ENCODE assay signal across 14 cellular contexts in the genomic region with DNA sequence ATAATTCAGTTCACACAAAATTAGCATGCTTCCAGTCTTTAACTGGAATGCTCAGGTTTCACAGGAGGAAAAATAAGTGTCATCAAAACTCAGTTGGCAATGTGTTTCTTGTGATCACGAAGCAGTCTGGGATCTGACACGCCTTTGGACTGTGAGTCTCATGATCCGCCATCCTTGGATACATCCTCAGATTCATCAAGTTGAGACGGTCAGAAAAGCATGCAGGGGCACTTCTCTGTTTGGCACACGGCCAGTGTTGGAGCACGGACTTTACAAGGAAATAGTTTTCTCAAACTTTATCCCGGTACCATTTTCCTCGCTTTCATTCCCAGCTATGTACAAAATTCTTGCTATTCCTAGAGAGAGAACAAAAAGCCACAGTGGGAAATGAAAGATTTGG.
DNase-seq lines count a peak whose midpoint lies in the region; ATAC-seq and TF ChIP-seq lines count a peak whose summit lies in the region.
"Had no signal": no experiment of that assay in that cellular context is flagged by ENCODE, and none has a peak within 500 bp of the region (broad histone marks: within the 10 kb centered on the region; RNA-seq: fewer than 3 reads in every experiment).

No MANE protein-coding gene starts in this region.

- no peak for TF ChIP-seq POLR2A in gastroesophageal sphincter (IDR thresholded peaks at IDR 0.05)

- no peaks in the 10 kb centered on the region for H3K27me3 ChIP-seq in mammary epithelial cell (ENCODE audit: insufficient read depth, low read length)
- peaks cover 23% of the 10 kb centered on the region for H3K27me3 ChIP-seq in gastroesophageal sphincter

- H3K4me3 Mint-ChIP-seq in MCF 10A (ENCODE audit: unreplicated experiment), result no peak overlapping the region
- H3K4me3 Mint-ChIP-seq in activated CD8-positive, alpha-beta T cell treated with anti-CD3 and anti-CD28 coated beads, Interleukin-2, amount 10 ng/mL, durations not matched to agents 7 days and 5 days, result no peak overlapping the region
- H3K4me3 Mint-ChIP-seq in mesothelial cell of epicardium, result no peak overlapping the region
- H3K4me3 Mint-ChIP-seq: HFFc6 had no signal

- no TSS peak for BruUV-seq in mammary epithelial cell (replicated peaks; lab: Mats Ljungman, UMichigan)
- no TSS peak for BruUV-seq in MCF 10A (replicated peaks; lab: Mats Ljungman, UMichigan)

- no peak for ATAC-seq in activated CD8-positive, alpha-beta T cell treated with anti-CD3 and anti-CD28 coated beads, Interleukin-2, amount 10 ng/mL, durations not matched to agents 7 days and 5 days
- ATAC-seq in gastroesophageal sphincter, result no peak
- ATAC-seq: Panc1, Right ventricle myocardium inferior had no signal

- no peak for TF ChIP-seq EP300 in gastroesophageal sphincter (IDR thresholded peaks at IDR 0.05)

- intact Hi-C loops in mammary epithelial cell (cut with micrococcal nuclease), result no loop called here
- intact Hi-C loops in MCF 10A (cut with micrococcal nuclease), result no loop called here

- H3K4me3 ChIP-seq in mammary epithelial cell (replicated peaks in 1 of 3; ENCODE audit: insufficient read depth in 1 of 3, low read depth in 2 of 3, low read length in 3 of 3), result no peak overlapping the region
- no peak overlapping the region for H3K4me3 ChIP-seq in gastroesophageal sphincter

- H3K9me3 Mint-ChIP-seq in MCF 10A (ENCODE audit: unreplicated experiment), result no peaks in the 10 kb centered on the region
- H3K9me3 Mint-ChIP-seq in activated CD8-positive, alpha-beta T cell treated with anti-CD3 and anti-CD28 coated beads, Interleukin-2, amount 10 ng/mL, durations not matched to agents 7 days and 5 days (ENCODE audit: insufficient read depth), result no peaks in the 10 kb centered on the region
- no peaks in the 10 kb centered on the region for H3K9me3 Mint-ChIP-seq in mesothelial cell of epicardium

- H3K27ac ChIP-seq in mammary epithelial cell (ENCODE audit: insufficient read depth, low read depth, low read length) (no peak overlapping the region), gastroesophageal sphincter (no peak overlapping the region)

- dilution Hi-C loops in mammary epithelial cell (cut with HindIII; ENCODE audit: low sequenced_read_pairs), result loop anchor here (5.0 kb wide), 1 partner anchor 86 kb away; no protein-coding TSS in a partner anchor

- H3K4me1 Mint-ChIP-seq in MCF 10A (ENCODE audit: insufficient read depth, unreplicated experiment) (no peaks in the 10 kb centered on the region), mesothelial cell of epicardium (peaks cover 56% of the 10 kb centered on the region)
- H3K4me1 Mint-ChIP-seq in activated CD8-positive, alpha-beta T cell treated with anti-CD3 and anti-CD28 coated beads, Interleukin-2, amount 10 ng/mL, durations not matched to agents 7 days and 5 days (ENCODE audit: low read depth), result peaks cover 20% of the 10 kb centered on the region

- no peaks in the 10 kb centered on the region for H4K20me1 ChIP-seq in mammary epithelial cell (ENCODE audit: insufficient read depth, low read length)

- H3K36me3 ChIP-seq in mammary epithelial cell (ENCODE audit: insufficient read depth, low read length) (no peaks in the 10 kb centered on the region), gastroesophageal sphincter (no peaks in the 10 kb centered on the region)

- CTCF ChIA-PET in mammary epithelial cell (lab: Charles Lee; ENCODE audit: low non-redundant PET) (no interaction called here), MCF 10A (lab: Yijun Ruan, JAX) (interaction anchor here (0.6 to 1.3 kb wide), 3 partner anchors 11 to 316 kb away, joined by 3 read pairs; no protein-coding TSS in a partner anchor)
- CTCF ChIA-PET in activated CD8-positive, alpha-beta T cell treated with anti-CD3 and anti-CD28 coated beads, Interleukin-2, amount 10 ng/mL, durations not matched to agents 7 days and 5 days (lab: Charles Lee), result interaction anchor here (0.8 to 4.8 kb wide), 23 partner anchors 9 to 315 kb away, joined by 3 to 166 read pairs (median 8); no protein-coding TSS in a partner anchor

- in situ Hi-C loops in mammary epithelial cell (cut with MboI; ENCODE audit: low sequenced_read_pairs in 2 of 2), result no loop called here

- H3K4me2 ChIP-seq in mammary epithelial cell (ENCODE audit: insufficient read depth, low read depth, low read length), result no peak overlapping the region

- no peaks in the 10 kb centered on the region for H3K79me2 ChIP-seq in mammary epithelial cell (ENCODE audit: insufficient read depth, low read length)

- TF ChIP-seq CTCF in mammary epithelial cell (conservative IDR thresholded peaks at IDR 0.05 in 1 of 2, IDR thresholded peaks at IDR 0.05 in 1 of 2; ENCODE audit: extremely low read depth in 1 of 2, insufficient read depth in 1 of 2, low read depth in 1 of 2, low read length in 2 of 2), result no peak
- TF ChIP-seq CTCF in MCF 10A (IDR thresholded peaks at IDR 0.05; ENCODE audit: unreplicated experiment), result no peak
- TF ChIP-seq CTCF in mesothelial cell of epicardium (IDR thresholded peaks at IDR 0.05; ENCODE audit: unreplicated experiment), result no peak
- TF ChIP-seq CTCF in gastroesophageal sphincter (IDR thresholded peaks at IDR 0.05), result no peak

- H3K4me1 ChIP-seq in mammary epithelial cell (ENCODE audit: insufficient read depth, low read length) (no peaks in the 10 kb centered on the region), gastroesophageal sphincter (no peaks in the 10 kb centered on the region)

- POLR2A ChIA-PET in MCF 10A (lab: Yijun Ruan, JAX), result interaction anchor here (0.7 kb wide), 1 partner anchor 314 kb away, joined by 3 read pairs; no protein-coding TSS in a partner anchor
- POLR2A ChIA-PET in activated CD8-positive, alpha-beta T cell treated with anti-CD3 and anti-CD28 coated beads, Interleukin-2, amount 10 ng/mL, durations not matched to agents 7 days and 5 days (lab: Charles Lee), result no interaction called here

- DNase-seq in mammary epithelial cell (no peak), MCF 10A (ENCODE audit: unreplicated experiment) (no peak), mesothelial cell of epicardium (ENCODE audit: low spot score in 2 of 2, unreplicated experiment in 2 of 2) (peak in 1 of 2 experiments; percentile 56), hippocampal formation (lab: John Stamatoyannopoulos, UW) (no peak), DMS 273 (lab: John Stamatoyannopoulos, UW; ENCODE audit: unreplicated experiment) (no peak)
- DNase-seq in activated CD8-positive, alpha-beta T cell treated with anti-CD3 and anti-CD28 coated beads, Interleukin-2, amount 10 ng/mL, durations not matched to agents 7 days and 5 days, result no peak
- DNase-seq: DMS153, EL, HFFc6, NCI-H1048, NCI-H2227 treated with DMSO at 0.1 percent for 48 hours had no signal

- H3K9me3 ChIP-seq in mammary epithelial cell (replicated peaks; ENCODE audit: insufficient read depth, low read length) (no peaks in the 10 kb centered on the region), gastroesophageal sphincter (no peaks in the 10 kb centered on the region)

- H2AFZ ChIP-seq in mammary epithelial cell (ENCODE audit: low read depth, low read length), result peak overlapping the region; percentile 7

- H3K27ac Mint-ChIP-seq in MCF 10A (ENCODE audit: low read depth, unreplicated experiment) (no peak overlapping the region), mesothelial cell of epicardium (peak overlapping the region; percentile 94)
- peak overlapping the region; percentile 43 for H3K27ac Mint-ChIP-seq in activated CD8-positive, alpha-beta T cell treated with anti-CD3 and anti-CD28 coated beads, Interleukin-2, amount 10 ng/mL, durations not matched to agents 7 days and 5 days
- H3K27ac Mint-ChIP-seq: HFFc6 had no signal

- H3K36me3 Mint-ChIP-seq in MCF 10A (ENCODE audit: insufficient read depth, unreplicated experiment) (no peaks in the 10 kb centered on the region), mesothelial cell of epicardium (no peaks in the 10 kb centered on the region)
- no peaks in the 10 kb centered on the region for H3K36me3 Mint-ChIP-seq in activated CD8-positive, alpha-beta T cell treated with anti-CD3 and anti-CD28 coated beads, Interleukin-2, amount 10 ng/mL, durations not matched to agents 7 days and 5 days (ENCODE audit: low read depth)

- WGBS in mammary epithelial cell (ENCODE audit: low coverage, missing lambda C conversion rate), result 18% methylated on average over 6 of the region's 8 CpGs
- 53% methylated on average over 8 of the region's 8 CpGs for WGBS in gastroesophageal sphincter (ENCODE audit: low coverage in 1 of 2), 2 donors

- H3K9ac ChIP-seq in mammary epithelial cell (ENCODE audit: insufficient read depth, low read length), result no peak overlapping the region

- H3K27me3 Mint-ChIP-seq in MCF 10A (ENCODE audit: insufficient read depth, unreplicated experiment), result no peaks in the 10 kb centered on the region
- no peaks in the 10 kb centered on the region for H3K27me3 Mint-ChIP-seq in activated CD8-positive, alpha-beta T cell treated with anti-CD3 and anti-CD28 coated beads, Interleukin-2, amount 10 ng/mL, durations not matched to agents 7 days and 5 days (ENCODE audit: low read depth)
- no peaks in the 10 kb centered on the region for H3K27me3 Mint-ChIP-seq in mesothelial cell of epicardium (ENCODE audit: low read depth)
